In the genomic region with DNA sequence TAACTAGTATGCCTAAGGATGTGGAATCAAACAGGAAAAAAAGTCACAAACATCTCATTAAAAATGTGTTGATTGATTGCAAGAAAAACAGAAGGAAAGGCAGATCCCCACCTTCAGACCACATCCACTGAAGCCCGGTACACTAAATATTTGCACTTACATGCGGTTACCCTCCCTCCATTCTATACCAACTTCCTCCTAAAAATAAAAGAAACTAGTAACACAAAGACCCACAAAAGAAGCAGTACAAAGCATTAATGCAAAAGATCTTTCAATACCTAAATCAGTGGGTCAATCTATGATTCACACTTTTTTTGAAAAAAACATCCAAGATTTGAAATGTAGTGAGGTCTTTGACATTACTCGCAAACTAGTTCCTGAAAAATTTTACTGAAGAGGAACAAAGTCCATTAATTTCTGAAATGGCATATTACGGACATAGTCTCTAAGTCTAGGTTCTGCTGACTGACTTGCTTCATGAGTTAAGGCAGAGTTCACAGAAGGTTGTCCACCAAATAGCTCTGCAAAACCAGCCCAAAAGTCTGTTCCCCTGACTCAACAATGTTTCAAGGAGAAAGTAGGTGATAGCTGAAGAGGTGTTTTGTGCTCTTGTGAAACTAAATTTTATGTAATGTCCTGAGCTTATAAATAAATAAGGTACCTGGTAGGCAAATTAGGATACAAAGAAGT, we compare ENCODE assay signal across 11 cellular contexts.
DNase-seq lines count a peak whose midpoint lies in the region; ATAC-seq and TF ChIP-seq lines count a peak whose summit lies in the region.
"Had no signal": no experiment of that assay in that cellular context is flagged by ENCODE, and none has a peak within 500 bp of the region (broad histone marks: within the 10 kb centered on the region; RNA-seq: fewer than 3 reads in every experiment).

No MANE protein-coding gene starts in this region.

- no peak overlapping the region for H3K4me3 Mint-ChIP-seq in endothelial cell (ENCODE audit: unreplicated experiment)
- H3K4me3 Mint-ChIP-seq in activated naive CD4-positive, alpha-beta T cell treated with anti-CD3 and anti-CD28 coated beads for 36 hours, result no peak overlapping the region

- no peaks in the 10 kb centered on the region for H3K36me3 Mint-ChIP-seq in endothelial cell (ENCODE audit: low read depth, unreplicated experiment)
- H3K36me3 Mint-ChIP-seq in activated naive CD4-positive, alpha-beta T cell treated with anti-CD3 and anti-CD28 coated beads for 36 hours (ENCODE audit: low read depth), result peaks cover 2% of the 10 kb centered on the region

- DNase-seq in LHCN-M2 (ENCODE audit: low read depth), result peak; percentile 22
- DNase-seq in endothelial cell (ENCODE audit: low spot score), result no peak
- DNase-seq in OCI-LY7 (ENCODE audit: low spot score), result no peak
- no peak for DNase-seq in activated naive CD4-positive, alpha-beta T cell treated with anti-CD3 and anti-CD28 coated beads for 36 hours
- no peak for DNase-seq in GM13977 (ENCODE audit: low spot score)
- DNase-seq: activated naive CD4-positive, alpha-beta T cell; heart left ventricle; left lung had no signal

- H3K4me1 Mint-ChIP-seq in endothelial cell (ENCODE audit: unreplicated experiment), result peaks cover 8% of the 10 kb centered on the region
- H3K4me1 Mint-ChIP-seq in activated naive CD4-positive, alpha-beta T cell treated with anti-CD3 and anti-CD28 coated beads for 36 hours (ENCODE audit: low read depth), result peaks cover 7% of the 10 kb centered on the region

- TF ChIP-seq CTCF in endothelial cell (IDR thresholded peaks at IDR 0.05; ENCODE audit: unreplicated experiment) (no peak), OCI-LY7 (conservative IDR thresholded peaks at IDR 0.05; ENCODE audit: low read length) (no peak), GM13977 (IDR thresholded peaks at IDR 0.05; ENCODE audit: extremely low read depth, insufficient read depth, missing control alignments) (no peak)

- no peak overlapping the region for H3K27ac ChIP-seq in OCI-LY7 (ENCODE audit: low read depth, low read length, poor library complexity, severe bottlenecking)
- H3K27ac ChIP-seq: left lung, thoracic aorta had no signal

- no peaks in the 10 kb centered on the region for H3K27me3 ChIP-seq in skeletal muscle satellite cell (ENCODE audit: control insufficient read depth, insufficient read depth, low read length)
- H3K27me3 ChIP-seq: heart left ventricle, left lung had no signal

- no peaks in the 10 kb centered on the region for H3K9me3 Mint-ChIP-seq in endothelial cell (ENCODE audit: unreplicated experiment)
- no peaks in the 10 kb centered on the region for H3K9me3 Mint-ChIP-seq in activated naive CD4-positive, alpha-beta T cell treated with anti-CD3 and anti-CD28 coated beads for 36 hours

- in situ Hi-C loops in GM13977 (cut with MboI; ENCODE audit: low pct_unique_long_range_greater_than_20kb, low sequenced_read_pairs, unreplicated experiment), result no loop called here

- H3K36me3 ChIP-seq in skeletal muscle satellite cell (ENCODE audit: insufficient read depth, low read length) (no peaks in the 10 kb centered on the region), OCI-LY7 (ENCODE audit: insufficient read depth, low read length) (no peaks in the 10 kb centered on the region)
- H3K36me3 ChIP-seq: heart left ventricle, left lung, thoracic aorta had no signal

- intact Hi-C loops in OCI-LY7 (cut with micrococcal nuclease; ENCODE audit: unreplicated experiment), result no loop called here
- intact Hi-C loops in activated naive CD4-positive, alpha-beta T cell treated with anti-CD3 and anti-CD28 coated beads for 36 hours (cut with micrococcal nuclease), result no loop called here

- no peaks in the 10 kb centered on the region for H4K20me1 ChIP-seq in OCI-LY7 (ENCODE audit: insufficient read depth, low read length)

- H3K4me2 ChIP-seq in skeletal muscle satellite cell (ENCODE audit: low read length), result peak overlapping the region; percentile 72
- no peak overlapping the region for H3K4me2 ChIP-seq in OCI-LY7 (ENCODE audit: low read length)

- POLR2A ChIA-PET in OCI-LY7 (lab: Charles Lee), result interaction anchor here (0.6 to 0.9 kb wide), 3 partner anchors 8 to 1506 kb away, joined by 3 to 4 read pairs (median 3); no protein-coding TSS in a partner anchor

- no peaks in the 10 kb centered on the region for H3K79me2 ChIP-seq in OCI-LY7 (ENCODE audit: insufficient read depth, low read depth, low read length)

- no peaks in the 10 kb centered on the region for H3K9me2 ChIP-seq in OCI-LY7 (ENCODE audit: insufficient read depth, low read length)

- H3K9ac ChIP-seq in skeletal muscle satellite cell (ENCODE audit: low read depth, low read length), result peak overlapping the region; percentile 65

- H3K4me3 ChIP-seq in skeletal muscle satellite cell (ENCODE audit: low read length), result no peak overlapping the region
- no peak overlapping the region for H3K4me3 ChIP-seq in OCI-LY7 (ENCODE audit: low read depth, low read length, poor library complexity, severe bottlenecking)
- H3K4me3 ChIP-seq: heart left ventricle, left lung, thoracic aorta had no signal

- CTCF ChIA-PET in OCI-LY7 (lab: Charles Lee; ENCODE audit: unreplicated experiment), result no interaction called here
- CTCF ChIA-PET in activated naive CD4-positive, alpha-beta T cell treated with anti-CD3 and anti-CD28 coated beads for 36 hours (lab: Charles Lee), result interaction anchor here (0.9 kb wide), 1 partner anchor 76 kb away, joined by 3 read pairs; no protein-coding TSS in a partner anchor

- BruUV-seq in OCI-LY7 (replicated peaks; lab: Mats Ljungman, UMichigan), result no TSS peak

- H3K27me3 Mint-ChIP-seq in endothelial cell (ENCODE audit: unreplicated experiment), result no peaks in the 10 kb centered on the region
- no peaks in the 10 kb centered on the region for H3K27me3 Mint-ChIP-seq in activated naive CD4-positive, alpha-beta T cell treated with anti-CD3 and anti-CD28 coated beads for 36 hours (ENCODE audit: low read depth)

- peaks cover 38% of the 10 kb centered on the region for H3K4me1 ChIP-seq in skeletal muscle satellite cell (ENCODE audit: control insufficient read depth, insufficient read depth, low read length)
- no peaks in the 10 kb centered on the region for H3K4me1 ChIP-seq in OCI-LY7 (ENCODE audit: insufficient read depth, low read length, poor library complexity, severe bottlenecking)
- H3K4me1 ChIP-seq: left lung had no signal

- peak; percentile 65 for ATAC-seq in GM21423 (IDR thresholded peaks at IDR 0.05; ENCODE audit: unreplicated experiment)
- ATAC-seq: heart left ventricle, left lung had no signal

- peak overlapping the region; percentile 59 for H3K27ac Mint-ChIP-seq in endothelial cell (ENCODE audit: unreplicated experiment)
- no peak overlapping the region for H3K27ac Mint-ChIP-seq in activated naive CD4-positive, alpha-beta T cell treated with anti-CD3 and anti-CD28 coated beads for 36 hours

- H3K9me3 ChIP-seq in skeletal muscle satellite cell (replicated peaks; ENCODE audit: low read length) (no peaks in the 10 kb centered on the region), OCI-LY7 (ENCODE audit: low read length) (no peaks in the 10 kb centered on the region)
- H3K9me3 ChIP-seq: heart left ventricle, left lung, thoracic aorta had no signal

- no peak overlapping the region for H2AFZ ChIP-seq in OCI-LY7 (ENCODE audit: low read length)
